In genomic region chr12:69343357-69343756, GRCh38 we compare ENCODE assay signal across 19 cellular contexts. TPM values are rescaled to one million over a fixed set of nuclear protein-coding genes. Genes with fewer than 3 reads are reported as not detected.
DNase-seq lines count a peak whose midpoint lies in the region; TF ChIP-seq lines count a peak whose summit lies in the region.
"Had no signal": no experiment of that assay in that cellular context is flagged by ENCODE, and none has a peak within 500 bp of the region (broad histone marks: within the 10 kb centered on the region; RNA-seq: fewer than 3 reads in every experiment).

No MANE protein-coding gene starts in this region.

- H2AFZ ChIP-seq in OCI-LY7 (ENCODE audit: low read length) (no peak overlapping the region), MM.1S (ENCODE audit: low read length) (no peak overlapping the region)

- H3K4me3 ChIP-seq in HL-60 (replicated peaks; ENCODE audit: insufficient read depth, low read length), result peak overlapping the region; percentile 15; the same call in 1 of the 2 replicates
- H3K4me3 ChIP-seq in OCI-LY7 (ENCODE audit: low read depth, low read length, poor library complexity, severe bottlenecking), result no peak overlapping the region
- no peak overlapping the region for H3K4me3 ChIP-seq in MM.1S (ENCODE audit: low read length)

- H3K9me3 ChIP-seq in OCI-LY7 (ENCODE audit: low read length) (no peaks in the 10 kb centered on the region), MM.1S (replicated peaks; ENCODE audit: insufficient read depth, low read length) (no peaks in the 10 kb centered on the region)

- H3K4me2 ChIP-seq in OCI-LY7 (ENCODE audit: low read length), result no peak overlapping the region
- no peak overlapping the region for H3K4me2 ChIP-seq in MM.1S (ENCODE audit: low read depth, low read length)

- H4K20me1 ChIP-seq in OCI-LY7 (ENCODE audit: insufficient read depth, low read length), result no peaks in the 10 kb centered on the region
- no peaks in the 10 kb centered on the region for H4K20me1 ChIP-seq in MM.1S (ENCODE audit: insufficient read depth, low read length)

- H3K27ac ChIP-seq in HL-60 (replicated peaks) (peak overlapping the region; percentile 85), OCI-LY7 (ENCODE audit: low read depth, low read length, poor library complexity, severe bottlenecking) (no peak overlapping the region), MM.1S (ENCODE audit: low read length) (no peak overlapping the region)

- H3K27me3 ChIP-seq in HL-60 (ENCODE audit: insufficient read depth, poor library complexity, severe bottlenecking) (no peaks in the 10 kb centered on the region), MM.1S (replicated peaks; ENCODE audit: insufficient read depth, low read length) (no peaks in the 10 kb centered on the region)

- no peak overlapping the region for H3K9ac ChIP-seq in MM.1S (ENCODE audit: low read length)

- H3K4me1 ChIP-seq in OCI-LY7 (ENCODE audit: insufficient read depth, low read length, poor library complexity, severe bottlenecking) (peaks cover 3% of the 10 kb centered on the region), MM.1S (ENCODE audit: low read length) (no peaks in the 10 kb centered on the region)

- DNase-seq in AML-193 (lab: John Stamatoyannopoulos, UW) (peak; percentile 67 to 78), HL-60 (ENCODE audit: low read depth in 1 of 2, low spot score in 1 of 2) (peak; percentile 57 to 81), NOMO-1 treated with DMSO at 0.1 percent for 48 hours (lab: John Stamatoyannopoulos, UW; ENCODE audit: unreplicated experiment) (peak; percentile 76), HuH-7 (ENCODE audit: low spot score) (no peak), OCI-LY7 (ENCODE audit: low spot score) (no peak), iPS-NIHi7 (ENCODE audit: extremely low spot score) (no peak), MM.1S (no peak)
- DNase-seq: CD8-positive, alpha-beta memory T cell; DMS79 treated with DMSO at 0.1 percent for 48 hours; IMR-90; NCI-H1436 treated with DMSO at 0.1 percent for 48 hours; NCI-H2029; NCI-H345; NCI-H526; OCI-M1; SHP77 had no signal

- no peak overlapping the region for H3K4me3 Mint-ChIP-seq in dendritic cell treated with granulocyte-macrophage colony-stimulating factor and Interleukin-4, amounts not matched to agents 40 ng/mL and 50 ng/mL, for 4 days
- H3K4me3 Mint-ChIP-seq: CD8-positive, alpha-beta memory T cell; T-helper 1 cell treated with Interleukin-12 subunit alpha and Interleukin-12 subunit beta and Interleukin-4 antibody, amounts not matched to agents 30 μg/mL and 1 μg/mL, for 36 hours had no signal

- TF ChIP-seq CTCF in HL-60 (IDR thresholded peaks at IDR 0.05; ENCODE audit: insufficient read depth, low read length), result no peak
- no peak for TF ChIP-seq CTCF in OCI-LY7 (conservative IDR thresholded peaks at IDR 0.05; ENCODE audit: low read length)
- TF ChIP-seq CTCF in MM.1S (IDR thresholded peaks at IDR 0.05; ENCODE audit: low read length), result no peak

- H3K79me2 ChIP-seq in OCI-LY7 (ENCODE audit: insufficient read depth, low read depth, low read length) (no peaks in the 10 kb centered on the region), MM.1S (ENCODE audit: low read length) (no peaks in the 10 kb centered on the region)

- no TSS peak for BruUV-seq in OCI-LY7 (replicated peaks; lab: Mats Ljungman, UMichigan)

- CTCF ChIA-PET in OCI-LY7 (lab: Charles Lee; ENCODE audit: unreplicated experiment), result interaction anchor here (1.1 kb wide), 1 partner anchor 15 kb away, joined by 3 read pairs; no protein-coding TSS in a partner anchor

- POLR2A ChIA-PET in OCI-LY7 (lab: Charles Lee), result interaction anchor here (0.6 to 1.9 kb wide), 5 partner anchors 11 to 328 kb away, joined by 3 to 6 read pairs (median 3); no protein-coding TSS in a partner anchor

- no peaks in the 10 kb centered on the region for H3K36me3 ChIP-seq in OCI-LY7 (ENCODE audit: insufficient read depth, low read length)
- no peaks in the 10 kb centered on the region for H3K36me3 ChIP-seq in MM.1S (replicated peaks; ENCODE audit: insufficient read depth, low read length)

- no peaks in the 10 kb centered on the region for H3F3A ChIP-seq in MM.1S (ENCODE audit: insufficient read depth, low read length)

- H3K9me2 ChIP-seq in OCI-LY7 (ENCODE audit: insufficient read depth, low read length) (no peaks in the 10 kb centered on the region), MM.1S (replicated peaks; ENCODE audit: insufficient read depth, low read length) (no peaks in the 10 kb centered on the region)

- intact Hi-C loops in dendritic cell treated with granulocyte-macrophage colony-stimulating factor and Interleukin-4, amounts not matched to agents 40 ng/mL and 50 ng/mL, for 4 days (cut with micrococcal nuclease), result no loop called here
- intact Hi-C loops in OCI-LY7 (cut with micrococcal nuclease; ENCODE audit: unreplicated experiment), result no loop called here

- H3K27me3 Mint-ChIP-seq in dendritic cell treated with granulocyte-macrophage colony-stimulating factor and Interleukin-4, amounts not matched to agents 40 ng/mL and 50 ng/mL, for 4 days, result no peaks in the 10 kb centered on the region

- H3K36me3 Mint-ChIP-seq in dendritic cell treated with granulocyte-macrophage colony-stimulating factor and Interleukin-4, amounts not matched to agents 40 ng/mL and 50 ng/mL, for 4 days (ENCODE audit: low read depth), result peaks cover 4% of the 10 kb centered on the region
- H3K36me3 Mint-ChIP-seq: CD8-positive, alpha-beta memory T cell had no signal

- peak overlapping the region; percentile 67 for H3K27ac Mint-ChIP-seq in dendritic cell treated with granulocyte-macrophage colony-stimulating factor and Interleukin-4, amounts not matched to agents 40 ng/mL and 50 ng/mL, for 4 days
- H3K27ac Mint-ChIP-seq: CD8-positive, alpha-beta memory T cell; T-helper 1 cell treated with Interleukin-12 subunit alpha and Interleukin-12 subunit beta and Interleukin-4 antibody, amounts not matched to agents 30 μg/mL and 1 μg/mL, for 36 hours had no signal

- no peaks in the 10 kb centered on the region for H3K9me3 Mint-ChIP-seq in dendritic cell treated with granulocyte-macrophage colony-stimulating factor and Interleukin-4, amounts not matched to agents 40 ng/mL and 50 ng/mL, for 4 days
- H3K9me3 Mint-ChIP-seq: CD8-positive, alpha-beta memory T cell; T-helper 1 cell treated with Interleukin-12 subunit alpha and Interleukin-12 subunit beta and Interleukin-4 antibody, amounts not matched to agents 30 μg/mL and 1 μg/mL, for 36 hours had no signal

- peaks cover 72% of the 10 kb centered on the region for H3K4me1 Mint-ChIP-seq in dendritic cell treated with granulocyte-macrophage colony-stimulating factor and Interleukin-4, amounts not matched to agents 40 ng/mL and 50 ng/mL, for 4 days (ENCODE audit: low read depth)

RNA-seq across cellular contexts. Expression of gene LYZ, which starts 4.8 kb away (rescaled TPM):
- not detected in 2 replicates for total RNA-seq in OCI-LY7 (2014; rRNA removed; shearing (Covaris generic))
- 0.29 TPM in 1 of 2 replicates, not detected in the other for total RNA-seq in OCI-LY7 (2022)
- total RNA-seq: IMR-90, LHCN-M2 had no signal

RNA-seq across cellular contexts. Expression of gene YEATS4, which starts 16.2 kb away (rescaled TPM):
- 119 and 122 TPM in 2 replicates for total RNA-seq in OCI-LY7 (2014; rRNA removed; shearing (Covaris generic))
- total RNA-seq in OCI-LY7 (2022), result 80.4 and 86.5 TPM in 2 replicates

Comparison
In these comparisons a context has a peak if more than half of its experiments do, and no peak if none do; other contexts are left out.
1. DNase-seq: peak in AML-193 (2 of 2), HL-60 (2 of 2) and NOMO-1 treated with DMSO at 0.1 percent for 48 hours (single experiment); none in HuH-7 (single experiment), OCI-LY7 (single experiment), iPS-NIHi7 (single experiment) and MM.1S (single experiment).